ENCODE assay signal across 13 cellular contexts in genomic region chr17:41779954-41780353, GRCh38. TPM values are rescaled to one million over a fixed set of nuclear protein-coding genes. Genes with fewer than 3 reads are reported as not detected.
"Had no signal": no experiment of that assay in that cellular context is flagged by ENCODE, and none has a peak within 500 bp of the region (broad histone marks: within the 10 kb centered on the region; RNA-seq: fewer than 3 reads in every experiment).

No MANE protein-coding gene starts in this region.

- ATAC-seq: left lung; natural killer cell treated with Interleukin-12 subunit alpha and Interleukin-12 subunit beta and Interleukin-15 and Interleukin-18, amount 100 ng/mL, for 72 hours; stimulated activated naive CD8-positive, alpha-beta T cell treated with anti-CD3 and anti-CD28 coated beads, Interleukin-15, Interleukin-2, amounts not matched to agents 100 U/mL and 50 U/mL, for 24 hours had no signal

- H3K9me3 ChIP-seq: left lung, suprapubic skin had no signal

- H3K36me3 ChIP-seq: left lung had no signal

- H3K27me3 ChIP-seq: hepatocyte, suprapubic skin had no signal

- H3K4me2 ChIP-seq: hepatocyte had no signal

- DNase-seq: activated CD4-positive, alpha-beta T cell treated with anti-CD3 and anti-CD28 coated beads, Interleukin-2, amount 10 ng/mL, durations not matched to agents 7 days and 5 days; activated CD8-positive, alpha-beta memory T cell treated with anti-CD3 and anti-CD28 coated beads, Interleukin-2, amount 50 U/mL, for 48 hours; activated naive CD8-positive, alpha-beta T cell treated with anti-CD3 and anti-CD28 coated beads, Interleukin-2, amount 10 ng/mL, durations not matched to agents 7 days and 5 days; effector memory CD4-positive, alpha-beta T cell; left lung; nucleus accumbens; small intestine; stimulated activated CD4-positive, alpha-beta T cell treated with anti-CD3 and anti-CD28 coated beads, Interleukin-4, amount 100 ng/mL, for 4 hours; stimulated activated CD8-positive, alpha-beta memory T cell treated with anti-CD3 and anti-CD28 coated beads, Interleukin-4, amount 100 ng/mL, for 48 hours; stimulated activated naive CD8-positive, alpha-beta T cell treated with anti-CD3 and anti-CD28 coated beads, Interleukin-15, Interleukin-2, amounts not matched to agents 100 U/mL and 50 U/mL, for 24 hours had no signal

- H2AFZ ChIP-seq: hepatocyte had no signal

- H3K4me3 ChIP-seq: hepatocyte, left lung, suprapubic skin had no signal

- H3K27ac ChIP-seq: hepatocyte, suprapubic skin had no signal

RNA-seq across cellular contexts. Expression of gene HAP1, which starts 45.5 kb away (rescaled TPM):
- total RNA-seq: natural killer cell treated with Interleukin-12 subunit alpha and Interleukin-12 subunit beta and Interleukin-15 and Interleukin-18, amount 100 ng/mL, for 72 hours had no signal
